19 cellular contexts compared by ENCODE assay signal in the genomic region with DNA sequence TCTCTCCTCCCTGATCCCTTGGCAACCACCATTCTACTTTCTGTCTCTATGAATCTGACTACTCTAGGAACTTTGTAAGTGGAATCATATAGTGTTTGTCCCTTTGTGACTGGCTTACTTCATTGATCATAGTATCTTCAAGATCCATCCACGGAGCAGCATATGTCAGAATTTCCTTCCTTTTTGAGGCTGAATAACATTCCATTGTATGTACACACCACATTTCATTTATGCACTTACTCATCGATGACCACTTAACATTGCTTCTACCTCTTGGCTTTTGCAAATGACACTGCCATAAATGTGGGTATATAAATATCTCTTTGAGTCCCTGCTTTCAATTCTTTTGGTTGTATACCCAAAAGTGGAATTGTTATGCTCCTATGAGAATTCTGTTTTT.
A peak's percentile ranks its signal among the peaks of the same experiment; 100 is the strongest.
DNase-seq lines count a peak whose midpoint lies in the region; TF ChIP-seq lines count a peak whose summit lies in the region.
"Had no signal": no experiment of that assay in that cellular context is flagged by ENCODE, and none has a peak within 500 bp of the region (broad histone marks: within the 10 kb centered on the region; RNA-seq: fewer than 3 reads in every experiment).

No MANE protein-coding gene starts in this region.

- WGBS in mammary epithelial cell (ENCODE audit: low coverage, missing lambda C conversion rate) = 63% methylated on average over 2 of the region's 2 CpGs

- in situ Hi-C loops in mammary epithelial cell (cut with MboI; ENCODE audit: low sequenced_read_pairs in 2 of 2) = no loop called here
- in situ Hi-C loops in astrocyte of the spinal cord (cut with HindIII; ENCODE audit: low sequenced_read_pairs) = no loop called here

- H3K4me3 ChIP-seq in mammary epithelial cell (replicated peaks in 1 of 3; ENCODE audit: insufficient read depth in 1 of 3, low read depth in 2 of 3, low read length in 3 of 3) (no peak overlapping the region), astrocyte of the spinal cord (ENCODE audit: low read depth, low read length) (no peak overlapping the region), fibroblast of pulmonary artery (replicated peaks; ENCODE audit: low read depth, low read length) (no peak overlapping the region), skeletal muscle cell (ENCODE audit: low read depth, low read length) (no peak overlapping the region)
- H3K4me3 ChIP-seq: GM12878, PC-9 had no signal

- no TSS peak for BruUV-seq in MCF 10A (replicated peaks; lab: Mats Ljungman, UMichigan)
- BruUV-seq in mammary epithelial cell (replicated peaks; lab: Mats Ljungman, UMichigan) = no TSS peak

- no peak overlapping the region for H3K27ac ChIP-seq in mammary epithelial cell (ENCODE audit: insufficient read depth, low read depth, low read length)
- H3K27ac ChIP-seq: C4-2B, PC-9 had no signal

- dilution Hi-C loops in mammary epithelial cell (cut with HindIII; ENCODE audit: low sequenced_read_pairs) = no loop called here

- no peaks in the 10 kb centered on the region for H3K27me3 ChIP-seq in mammary epithelial cell (ENCODE audit: insufficient read depth, low read length)

- no peak overlapping the region for H3K9ac ChIP-seq in mammary epithelial cell (ENCODE audit: insufficient read depth, low read length)

- CTCF ChIA-PET in MCF 10A (lab: Yijun Ruan, JAX) (no interaction called here), mammary epithelial cell (lab: Charles Lee; ENCODE audit: low non-redundant PET) (no interaction called here)

- H3K27ac Mint-ChIP-seq in MCF 10A (ENCODE audit: low read depth, unreplicated experiment) = no peak overlapping the region

- H3K36me3 Mint-ChIP-seq in MCF 10A (ENCODE audit: insufficient read depth, unreplicated experiment) = no peaks in the 10 kb centered on the region

- no peaks in the 10 kb centered on the region for H3K4me1 ChIP-seq in mammary epithelial cell (ENCODE audit: insufficient read depth, low read length)

- POLR2A ChIA-PET in MCF 10A (lab: Yijun Ruan, JAX) = no interaction called here

- peak; percentile 26 for DNase-seq in MCF 10A (ENCODE audit: unreplicated experiment)
- no peak for DNase-seq in mammary epithelial cell
- peak; percentile 35 for DNase-seq in astrocyte of the spinal cord (ENCODE audit: low read depth, low spot score)
- DNase-seq in fibroblast of pulmonary artery (ENCODE audit: low read depth) = peak; percentile 64
- peak; percentile 34 for DNase-seq in skeletal muscle cell (ENCODE audit: low read depth)
- no peak for DNase-seq in Ammon's horn (ENCODE audit: low spot score)
- no peak for DNase-seq in superior temporal gyrus (ENCODE audit: extremely low spot score)
- no peak for DNase-seq in AG20443 (ENCODE audit: low spot score)
- DNase-seq: 8988T, COR-L47, DMS153, NCI-H1105, NCI-H187, NCI-H446, NCI-H748 treated with DMSO at 0.1 percent for 48 hours, PC-9, SHP77 had no signal

- peaks cover 6% of the 10 kb centered on the region for H3K4me1 Mint-ChIP-seq in MCF 10A (ENCODE audit: insufficient read depth, unreplicated experiment)

- no peaks in the 10 kb centered on the region for H3K9me3 Mint-ChIP-seq in MCF 10A (ENCODE audit: unreplicated experiment)

- H3K79me2 ChIP-seq in mammary epithelial cell (ENCODE audit: insufficient read depth, low read length) = no peaks in the 10 kb centered on the region

- H3K9me3 ChIP-seq in mammary epithelial cell (replicated peaks; ENCODE audit: insufficient read depth, low read length) = no peaks in the 10 kb centered on the region

- no peaks in the 10 kb centered on the region for H3K36me3 ChIP-seq in mammary epithelial cell (ENCODE audit: insufficient read depth, low read length)

- no peak overlapping the region for H3K4me3 Mint-ChIP-seq in MCF 10A (ENCODE audit: unreplicated experiment)

- no peaks in the 10 kb centered on the region for H4K20me1 ChIP-seq in mammary epithelial cell (ENCODE audit: insufficient read depth, low read length)

- no peak overlapping the region for H2AFZ ChIP-seq in mammary epithelial cell (ENCODE audit: low read depth, low read length)
- H2AFZ ChIP-seq: PC-9 had no signal

- H3K4me2 ChIP-seq in mammary epithelial cell (ENCODE audit: insufficient read depth, low read depth, low read length) = no peak overlapping the region
- H3K4me2 ChIP-seq: PC-9 had no signal

- intact Hi-C loops in MCF 10A (cut with micrococcal nuclease) = no loop called here
- intact Hi-C loops in mammary epithelial cell (cut with micrococcal nuclease) = no loop called here

- H3K27me3 Mint-ChIP-seq in MCF 10A (ENCODE audit: insufficient read depth, unreplicated experiment) = no peaks in the 10 kb centered on the region

- TF ChIP-seq CTCF in MCF 10A (IDR thresholded peaks at IDR 0.05; ENCODE audit: unreplicated experiment) = no peak
- TF ChIP-seq CTCF in mammary epithelial cell (conservative IDR thresholded peaks at IDR 0.05 in 1 of 2, IDR thresholded peaks at IDR 0.05 in 1 of 2; ENCODE audit: extremely low read depth in 1 of 2, insufficient read depth in 1 of 2, low read depth in 1 of 2, low read length in 2 of 2) = no peak
- no peak for TF ChIP-seq CTCF in astrocyte of the spinal cord (IDR thresholded peaks at IDR 0.05; ENCODE audit: low read depth, low read length)
- TF ChIP-seq CTCF in fibroblast of pulmonary artery (IDR thresholded peaks at IDR 0.05; ENCODE audit: low read length, missing control alignments) = no peak

Comparison
In these comparisons a context has a peak if more than half of its experiments do, and no peak if none do; other contexts are left out.
1. DNase-seq: peak in MCF 10A (single experiment), astrocyte of the spinal cord (single experiment), fibroblast of pulmonary artery (single experiment) and skeletal muscle cell (single experiment); none in mammary epithelial cell (single experiment), Ammon's horn (single experiment), superior temporal gyrus (single experiment) and AG20443 (single experiment).